Comparison of ENCODE assay signal across 11 cellular contexts in genomic region chr15:36617529-36618196, GRCh38. TPM values are rescaled to one million over a fixed set of nuclear protein-coding genes. Genes with fewer than 3 reads are reported as not detected.
A peak's percentile ranks its signal among the peaks of the same experiment; 100 is the strongest.
DNase-seq lines count a peak whose midpoint lies in the region; ATAC-seq, FAIRE-seq and TF ChIP-seq lines count a peak whose summit lies in the region.
"Had no signal": no experiment of that assay in that cellular context is flagged by ENCODE, and none has a peak within 500 bp of the region (broad histone marks: within the 10 kb centered on the region; RNA-seq: fewer than 3 reads in every experiment).

No MANE protein-coding gene starts in this region.

- H3K4me1 Mint-ChIP-seq in HFFc6 (ENCODE audit: low read depth), result no peaks in the 10 kb centered on the region

- no peak overlapping the region for H3K4me3 Mint-ChIP-seq in HFFc6
- H3K4me3 Mint-ChIP-seq: T-cell had no signal

- peak; percentile 5 for FAIRE-seq in GM12891 (lab: Jason Lieb, UNC)

- H3K27me3 Mint-ChIP-seq in HFFc6 (ENCODE audit: insufficient read depth), result no peaks in the 10 kb centered on the region; the same call in 1 of the 2 replicates
- H3K27me3 Mint-ChIP-seq: T-cell had no signal

- DNase-seq in GM12891 (ENCODE audit: insufficient read length, low spot score) (peak; percentile 18), G401 (ENCODE audit: low spot score) (no peak), HFFc6 (no peak), ureter (ENCODE audit: low spot score) (no peak)
- no peak for DNase-seq in activated effector memory CD4-positive, alpha-beta T cell treated with Interleukin-2 at 50 U/mL for 16 hours
- DNase-seq: T-cell, trophoblast cell had no signal

- in situ Hi-C loops in G401 (cut with HindIII; ENCODE audit: low sequenced_read_pairs), result no loop called here

- ATAC-seq in GM19351 (IDR thresholded peaks at IDR 0.05; ENCODE audit: unreplicated experiment) (peak; percentile 99), HG02678 (IDR thresholded peaks at IDR 0.05; ENCODE audit: unreplicated experiment) (peak; percentile 97), HG03432 (IDR thresholded peaks at IDR 0.05; ENCODE audit: unreplicated experiment) (peak; percentile 98)
- ATAC-seq: HCT116, T-cell had no signal

- no peak for TF ChIP-seq CTCF in HFFc6 (IDR thresholded peaks at IDR 0.05)

- no peaks in the 10 kb centered on the region for H3K9me3 Mint-ChIP-seq in HFFc6
- H3K9me3 Mint-ChIP-seq: T-cell had no signal

- TF ChIP-seq POLR2A in GM12891 (IDR thresholded peaks at IDR 0.05; ENCODE audit: low read depth, low read length), result no peak

- H3K27ac Mint-ChIP-seq in HFFc6, result no peak overlapping the region
- H3K27ac Mint-ChIP-seq: T-cell had no signal

- H3K36me3 Mint-ChIP-seq in HFFc6 (ENCODE audit: low read depth), result peaks cover 21% of the 10 kb centered on the region

TF ChIP-seq in GM12891, 5 proteins besides CTCF, POLR2A, EP300 and RAD21:
- TF ChIP-seq SPI1 (IDR thresholded peaks at IDR 0.05; ENCODE audit: low read depth, low read length) (peak; percentile 99), TAF1 (IDR thresholded peaks at IDR 0.05; ENCODE audit: low read depth, low read length) (no peak)

RNA-seq across cellular contexts. Expression of gene CDIN1, which starts 38.2 kb away (rescaled TPM):
- polyA plus RNA-seq in GM12891 (2012; ENCODE audit: low read depth, missing spikeins), result 2.8 TPM
- total RNA-seq in G401 (2014; rRNA removed; shearing (Covaris generic)), result 4.7 and 16.9 TPM in 2 replicates
- total RNA-seq in HFFc6 (2021; fragmentation: NEBNext Ultra II Directional; extraction: Animal tissue kit (Norgen Biotek cat#: 25700)), result 10 to 100 TPM; 19.4 to 24.4 (median 20.4) TPM
- 27.2 TPM for total RNA-seq in ureter
